In genomic region chr11:74057251-74058151, GRCh38 we compare ENCODE assay signal across 17 cellular contexts. TPM values are rescaled to one million over a fixed set of nuclear protein-coding genes. Genes with fewer than 3 reads are reported as not detected.
DNase-seq lines count a peak whose midpoint lies in the region; ATAC-seq and TF ChIP-seq lines count a peak whose summit lies in the region.
"Had no signal": no experiment of that assay in that cellular context is flagged by ENCODE, and none has a peak within 500 bp of the region (broad histone marks: within the 10 kb centered on the region; RNA-seq: fewer than 3 reads in every experiment).

No MANE protein-coding gene starts in this region.

- ATAC-seq in left colon (no peak), mucosa of descending colon (no peak), GM21576 (IDR thresholded peaks at IDR 0.05; ENCODE audit: unreplicated experiment) (no peak)

- H3K4me1 ChIP-seq in mammary epithelial cell (ENCODE audit: insufficient read depth, low read length) (no peaks in the 10 kb centered on the region), mucosa of descending colon (ENCODE audit: low read depth) (no peaks in the 10 kb centered on the region)

- CTCF ChIA-PET in mammary epithelial cell (lab: Charles Lee; ENCODE audit: low non-redundant PET), result no interaction called here

- H3K4me3 ChIP-seq in mammary epithelial cell (replicated peaks in 1 of 3; ENCODE audit: insufficient read depth in 1 of 3, low read depth in 2 of 3, low read length in 3 of 3), result no peak overlapping the region
- no peak overlapping the region for H3K4me3 ChIP-seq in mucosa of descending colon
- H3K4me3 ChIP-seq: spleen had no signal

- no peak overlapping the region for H3K9ac ChIP-seq in mammary epithelial cell (ENCODE audit: insufficient read depth, low read length)

- H3K79me2 ChIP-seq in mammary epithelial cell (ENCODE audit: insufficient read depth, low read length), result no peaks in the 10 kb centered on the region

- H3K36me3 ChIP-seq in mammary epithelial cell (ENCODE audit: insufficient read depth, low read length) (peaks cover 3% of the 10 kb centered on the region), mucosa of descending colon (ENCODE audit: low read depth) (no peaks in the 10 kb centered on the region)

- 96% methylated on average over 8 of the region's 8 CpGs for whole genome bisulfite sequencing in mammary epithelial cell (ENCODE audit: low coverage, missing lambda C conversion rate)

- H3K27me3 ChIP-seq in mammary epithelial cell (ENCODE audit: insufficient read depth, low read length), result no peaks in the 10 kb centered on the region
- H3K27me3 ChIP-seq: spleen had no signal

- DNase-seq in GM03348 (ENCODE audit: low spot score) (peak; percentile 9), M059J (ENCODE audit: low read depth) (peak; percentile 59), mammary epithelial cell (peak; percentile 4), lung microvascular endothelial cell (ENCODE audit: low read depth in 2 of 2) (peak; percentile 14 to 85), NCI-H1092 (lab: John Stamatoyannopoulos, UW) (no peak), left colon (no peak), mucosa of descending colon (no peak)
- DNase-seq: activated CD4-positive, CD25-positive, alpha-beta regulatory T cell treated with anti-CD3 and anti-CD28 coated beads, Interleukin-2, amount 50 U/mL, for 72 hours; activated naive CD4-positive, alpha-beta T cell; C1 segment of cervical spinal cord; DMS79 treated with DMSO at 0.1 percent for 48 hours; effector memory CD4-positive, alpha-beta T cell; NCI-H2081 treated with DMSO at 0.1 percent for 48 hours; NCI-H774; RPMI8226; spleen had no signal

- H3K9me3 ChIP-seq in mammary epithelial cell (replicated peaks; ENCODE audit: insufficient read depth, low read length), result no peaks in the 10 kb centered on the region
- no peaks in the 10 kb centered on the region for H3K9me3 ChIP-seq in mucosa of descending colon
- H3K9me3 ChIP-seq: spleen had no signal

- H4K20me1 ChIP-seq in mammary epithelial cell (ENCODE audit: insufficient read depth, low read length), result no peaks in the 10 kb centered on the region

- no TSS peak for BruUV-seq in mammary epithelial cell (replicated peaks; lab: Mats Ljungman, UMichigan)

- dilution Hi-C loops in mammary epithelial cell (cut with HindIII; ENCODE audit: low sequenced_read_pairs), result no loop called here

- H3K27ac ChIP-seq in mammary epithelial cell (ENCODE audit: insufficient read depth, low read depth, low read length), result no peak overlapping the region
- H3K27ac ChIP-seq: spleen had no signal

- intact Hi-C loops in mammary epithelial cell (cut with micrococcal nuclease), result no loop called here
- intact Hi-C loops in left colon (cut with DNase I, micrococcal nuclease), result no loop called here
- intact Hi-C loops in mucosa of descending colon (cut with DNase I, micrococcal nuclease), result no loop called here

- in situ Hi-C loops in mammary epithelial cell (cut with MboI; ENCODE audit: low sequenced_read_pairs in 2 of 2), result no loop called here

- H3K4me2 ChIP-seq in mammary epithelial cell (ENCODE audit: insufficient read depth, low read depth, low read length), result no peak overlapping the region

- no peak overlapping the region for H2AFZ ChIP-seq in mammary epithelial cell (ENCODE audit: low read depth, low read length)

- TF ChIP-seq CTCF in mammary epithelial cell (conservative IDR thresholded peaks at IDR 0.05 in 1 of 2, IDR thresholded peaks at IDR 0.05 in 1 of 2; ENCODE audit: extremely low read depth in 1 of 2, insufficient read depth in 1 of 2, low read depth in 1 of 2, low read length in 2 of 2) (no peak), mucosa of descending colon (IDR thresholded peaks at IDR 0.05) (no peak)

RNA-seq across cellular contexts. Expression of gene UCP3, which starts 48.6 kb away (rescaled TPM):
- total RNA-seq in M059J (2014; rRNA removed; shearing (Covaris generic)), result 0.10 and 0.15 TPM in 2 replicates
- 1 to 10 TPM in 1 of 2 donors, under 1 TPM in 1; 0.99 to 1.2 TPM for total RNA-seq in mammary epithelial cell
- polyA plus RNA-seq in mammary epithelial cell, result 0.28 TPM
- not detected for polyA minus RNA-seq in mammary epithelial cell
- 0.22 and 0.40 TPM in 2 replicates for total RNA-seq in lung microvascular endothelial cell
- total RNA-seq in left colon, result 1 to 10 TPM; 1.1 to 2.4 TPM
- 1 to 10 TPM in 2 of 3 donors, under 1 TPM in 1; 0.90 to 2.8 (median 2.2) TPM for total RNA-seq in mucosa of descending colon

Comparison
In these comparisons a context has a peak if more than half of its experiments do, and no peak if none do; other contexts are left out.
1. DNase-seq: peak in GM03348 (single experiment), M059J (single experiment), mammary epithelial cell (single experiment) and lung microvascular endothelial cell (2 of 2); none in NCI-H1092 (single experiment), left colon (0 of 2) and mucosa of descending colon (0 of 3).